ENCODE assay signal across 12 cellular contexts in genomic region chr18:64474751-64475150, GRCh38.
"Had no signal": no experiment of that assay in that cellular context is flagged by ENCODE, and none has a peak within 500 bp of the region (broad histone marks: within the 10 kb centered on the region; RNA-seq: fewer than 3 reads in every experiment).

No MANE protein-coding gene starts in this region.

- H3K27ac ChIP-seq: ascending aorta, foreskin keratinocyte, right atrium auricular region, skin epidermis had no signal

- H3K4me3 Mint-ChIP-seq: activated CD4-positive, alpha-beta T cell treated with anti-CD3 and anti-CD28 coated beads, Interleukin-2, amount 10 ng/mL, durations not matched to agents 24 days and 14 days; activated T-helper 1 cell treated with anti-CD3 and anti-CD28 coated beads, Interleukin-12 subunit alpha, Interleukin-12 subunit beta, Interleukin-2, Interleukin-4 antibody, amounts not matched to agents 30 ng/mL and 10 ng/mL and 1 ng/mL, durations not matched to agents 14 hours and 24 hours and 36 hours; natural killer cell; WTC11 had no signal

- H3K4me1 Mint-ChIP-seq: activated CD4-positive, alpha-beta T cell treated with anti-CD3 and anti-CD28 coated beads, Interleukin-2, amount 10 ng/mL, durations not matched to agents 24 days and 14 days; natural killer cell had no signal

- H3K27me3 ChIP-seq: ascending aorta, foreskin keratinocyte, right atrium auricular region had no signal

- H3K27me3 Mint-ChIP-seq: activated CD4-positive, alpha-beta T cell treated with anti-CD3 and anti-CD28 coated beads, Interleukin-2, amount 10 ng/mL, durations not matched to agents 24 days and 14 days had no signal

- H3K36me3 Mint-ChIP-seq: natural killer cell, WTC11 had no signal

- DNase-seq: activated CD4-positive, alpha-beta T cell treated with anti-CD3 and anti-CD28 coated beads, Interleukin-2, amount 10 ng/mL, durations not matched to agents 24 days and 14 days; activated naive CD4-positive, alpha-beta T cell; foreskin keratinocyte; islet precursor cell; natural killer cell; nucleus accumbens had no signal

- H3K4me3 ChIP-seq: ascending aorta, right atrium auricular region, skin epidermis had no signal

- H3K4me1 ChIP-seq: ascending aorta, foreskin keratinocyte, right atrium auricular region had no signal

- H3K9me3 ChIP-seq: ascending aorta, right atrium auricular region had no signal

- ATAC-seq: foreskin keratinocyte, left lobe of liver, natural killer cell had no signal

- H3K9me3 Mint-ChIP-seq: activated CD4-positive, alpha-beta T cell treated with anti-CD3 and anti-CD28 coated beads, Interleukin-2, amount 10 ng/mL, durations not matched to agents 24 days and 14 days; activated T-helper 1 cell treated with anti-CD3 and anti-CD28 coated beads, Interleukin-12 subunit alpha, Interleukin-12 subunit beta, Interleukin-2, Interleukin-4 antibody, amounts not matched to agents 30 ng/mL and 10 ng/mL and 1 ng/mL, durations not matched to agents 14 hours and 24 hours and 36 hours; WTC11 had no signal

- H3K27ac Mint-ChIP-seq: activated CD4-positive, alpha-beta T cell treated with anti-CD3 and anti-CD28 coated beads, Interleukin-2, amount 10 ng/mL, durations not matched to agents 24 days and 14 days; activated T-helper 1 cell treated with anti-CD3 and anti-CD28 coated beads, Interleukin-12 subunit alpha, Interleukin-12 subunit beta, Interleukin-2, Interleukin-4 antibody, amounts not matched to agents 30 ng/mL and 10 ng/mL and 1 ng/mL, durations not matched to agents 14 hours and 24 hours and 36 hours; natural killer cell; WTC11 had no signal

- H3K36me3 ChIP-seq: ascending aorta, right atrium auricular region had no signal
